ENCODE assay signal across 31 cellular contexts in the genomic region with DNA sequence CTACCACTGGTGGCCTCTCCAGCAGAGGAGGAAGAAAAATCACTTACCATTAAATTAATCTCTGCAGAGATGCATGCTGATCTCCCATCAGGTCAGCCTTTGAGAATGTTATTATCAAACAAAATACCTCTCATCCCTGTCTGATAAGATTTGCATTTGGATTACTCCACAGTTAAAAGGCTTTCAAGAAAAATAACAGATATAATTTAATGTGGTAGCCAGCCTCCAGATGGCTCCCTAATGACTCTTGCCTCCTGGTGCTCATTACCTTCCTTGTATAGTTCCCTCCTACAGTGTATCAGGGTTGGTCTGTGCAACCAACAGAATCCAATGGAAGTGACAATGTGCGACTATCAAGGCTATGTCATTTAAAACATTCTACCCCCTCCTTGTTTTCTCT.
DNase-seq lines count a peak whose midpoint lies in the region; ATAC-seq, FAIRE-seq and TF ChIP-seq lines count a peak whose summit lies in the region.
"Had no signal": no experiment of that assay in that cellular context is flagged by ENCODE, and none has a peak within 500 bp of the region (broad histone marks: within the 10 kb centered on the region; RNA-seq: fewer than 3 reads in every experiment).

No MANE protein-coding gene starts in this region.

- H3K27me3 ChIP-seq in liver (ENCODE audit: control insufficient read depth in 4 of 4, insufficient read depth in 4 of 4, low read length in 3 of 4) (no peaks in the 10 kb centered on the region), HepG2 (ENCODE audit: control insufficient read depth in 1 of 2, insufficient read depth in 2 of 2, low read length in 2 of 2) (peaks cover 0 to 2% of the 10 kb centered on the region in 2 experiments; a peak in 1 of 5 replicates)
- H3K27me3 ChIP-seq: BLaER1 treated with 17β-estradiol and CSF1 and Interleukin-3, amounts not matched to agents 10 nM and 100 nM; cardiac muscle cell; heart right ventricle; right atrium auricular region had no signal

- CTCF ChIA-PET in HepG2 (lab: Yijun Ruan, JAX; ENCODE audit: low intra/inter-chr PET ratio, low total read pairs) = no interaction called here

- TF ChIP-seq POLR2A in HepG2 (IDR thresholded peaks at IDR 0.05; ENCODE audit: insufficient read depth in 1 of 2, low read depth in 2 of 2, low read length in 2 of 2) = no peak

- H3K4me2 ChIP-seq in HepG2 (ENCODE audit: low read depth, low read length) = no peak overlapping the region
- H3K4me2 ChIP-seq: BLaER1 treated with 17β-estradiol and CSF1 and Interleukin-3, amounts not matched to agents 10 nM and 100 nM had no signal

- H4K20me1 ChIP-seq in HepG2 (ENCODE audit: insufficient read depth, low read length) = no peaks in the 10 kb centered on the region
- H4K20me1 ChIP-seq: BLaER1 treated with 17β-estradiol and CSF1 and Interleukin-3, amounts not matched to agents 10 nM and 100 nM had no signal

- FAIRE-seq in HepG2 (lab: Jason Lieb, UNC) = no peak
- FAIRE-seq: H1, TTC549 had no signal

- no peaks in the 10 kb centered on the region for H3K79me2 ChIP-seq in HepG2 (ENCODE audit: insufficient read depth, low read length)
- H3K79me2 ChIP-seq: parathyroid adenoma had no signal

- no peak for DNase-seq in HepG2 (ENCODE audit: low spot score)
- DNase-seq in NCI-H69 (lab: John Stamatoyannopoulos, UW) = peak; percentile 24
- peak; percentile 7 for DNase-seq in epithelial cell of esophagus (ENCODE audit: low read depth)
- DNase-seq in GM13976 (ENCODE audit: low spot score) = no peak
- DNase-seq in head of caudate nucleus = no peak
- DNase-seq in activated T-cell treated with anti-CD3 and anti-CD28 coated beads, Interleukin-2, amount 50 U/mL, for 1 hour = no peak
- no peak for DNase-seq in GDM1 (lab: John Stamatoyannopoulos, UW)
- DNase-seq: activated CD4-positive, alpha-beta memory T cell treated with anti-CD3 and anti-CD28 coated beads, Interleukin-2, amount 10 ng/mL, durations not matched to agents 7 days and 5 days; activated CD8-positive, alpha-beta memory T cell treated with anti-CD3 and anti-CD28 coated beads, Interleukin-2, amount 50 U/mL, for 48 hours; aorta; effector memory CD4-positive, alpha-beta T cell; erythroblast; heart right ventricle; kidney glomerular epithelial cell; mammary epithelial cell; MM.1S; NCI-H146; NCI-H446 treated with DMSO at 0.1 percent for 48 hours; Right ventricle myocardium superior; spleen; T-helper 1 cell had no signal

- peak; percentile 41 to 42 for TF ChIP-seq RAD21 in liver (IDR thresholded peaks at IDR 0.05)
- no peak for TF ChIP-seq RAD21 in HepG2 (CRISPR knock-in tag; IDR thresholded peaks at IDR 0.05)

- BruUV-seq in HepG2 (replicated peaks; lab: Mats Ljungman, UMichigan) = no TSS peak

- intact Hi-C loops in HepG2 (cut with micrococcal nuclease; ENCODE audit: unreplicated experiment) = no loop called here
- intact Hi-C loops in head of caudate nucleus (cut with DNase I) = no loop called here

- H3K27ac ChIP-seq in liver (ENCODE audit: low read depth in 1 of 2, low read length in 2 of 2) = no peak overlapping the region
- H3K27ac ChIP-seq in HepG2 (ENCODE audit: extremely low read length, insufficient read depth, low read length) = no peak overlapping the region
- H3K27ac ChIP-seq: BLaER1 treated with 17β-estradiol and CSF1 and Interleukin-3, amounts not matched to agents 10 nM and 100 nM; cardiac muscle cell; coronary artery; heart right ventricle; parathyroid adenoma; right atrium auricular region; spleen had no signal

- H3K4me3 ChIP-seq in liver (ENCODE audit: low read depth in 1 of 3, low read length in 3 of 3) (no peak overlapping the region), HepG2 (replicated peaks in 1 of 3; ENCODE audit: insufficient read depth in 1 of 3, low read depth in 2 of 3, low read length in 3 of 3) (no peak overlapping the region), epithelial cell of esophagus (ENCODE audit: low read length) (no peak overlapping the region)
- H3K4me3 ChIP-seq: BLaER1 treated with 17β-estradiol and CSF1 and Interleukin-3, amounts not matched to agents 10 nM and 100 nM; cardiac muscle cell; coronary artery; heart right ventricle; right atrium auricular region; spleen had no signal

- no peak overlapping the region for H2AFZ ChIP-seq in HepG2 (ENCODE audit: low read length)
- H2AFZ ChIP-seq: parathyroid adenoma had no signal

- TF ChIP-seq CTCF in liver (IDR thresholded peaks at IDR 0.05; ENCODE audit: low read depth, low read length, missing input control) (no peak), HepG2 (CRISPR knock-in tag; IDR thresholded peaks at IDR 0.05) (no peak), epithelial cell of esophagus (IDR thresholded peaks at IDR 0.05; ENCODE audit: insufficient read depth, low read depth, low read length, missing control alignments) (peak; percentile 21), GM13976 (IDR thresholded peaks at IDR 0.05; ENCODE audit: borderline replicate concordance, control extremely low read depth, extremely low read depth, insufficient read depth, missing control alignments) (no peak)

- ATAC-seq in HepG2 = no peak
- ATAC-seq: activated CD4-positive, CD25-positive, alpha-beta regulatory T cell treated with anti-CD3 and anti-CD28 coated beads, Interleukin-2, amount 50 U/mL, for 24 hours; activated T-helper 17 cell treated with anti-CD3 and anti-CD28 coated beads, Interleukin-2, amount 50 U/mL, for 72 hours; heart right ventricle had no signal

- POLR2A ChIA-PET in HepG2 (lab: Yijun Ruan, JAX) = no interaction called here

- in situ Hi-C loops in HepG2 (cut with HindIII; ENCODE audit: extremely low pct_ligation_motif_present, low pct_unique_long_range_greater_than_20kb) (no loop called here), GM13976 (cut with MboI; ENCODE audit: low sequenced_read_pairs, unreplicated experiment) (no loop called here)

- TF ChIP-seq EP300 in HepG2 (IDR thresholded peaks at IDR 0.05; ENCODE audit: low read depth in 2 of 2, low read length in 2 of 2) (no peak), HepG2 (CRISPR knock-in tag; IDR thresholded peaks at IDR 0.05; ENCODE audit: borderline replicate concordance) (no peak)

- H3K9me3 ChIP-seq in liver (ENCODE audit: control insufficient read depth in 4 of 4, low read length in 3 of 4) = no peaks in the 10 kb centered on the region
- no peaks in the 10 kb centered on the region for H3K9me3 ChIP-seq in HepG2 (ENCODE audit: low read length)
- H3K9me3 ChIP-seq: BLaER1 treated with 17β-estradiol and CSF1 and Interleukin-3, amounts not matched to agents 10 nM and 100 nM; right atrium auricular region; spleen had no signal

- no peaks in the 10 kb centered on the region for H3K4me1 ChIP-seq in liver (ENCODE audit: control insufficient read depth in 4 of 4, insufficient read depth in 4 of 4, low read length in 3 of 4)
- H3K4me1 ChIP-seq in HepG2 (ENCODE audit: insufficient read depth, low read length) = no peaks in the 10 kb centered on the region
- H3K4me1 ChIP-seq: BLaER1 treated with 17β-estradiol and CSF1 and Interleukin-3, amounts not matched to agents 10 nM and 100 nM; heart right ventricle; parathyroid adenoma; right atrium auricular region; spleen had no signal

- 92% methylated on average over 1 of the region's 1 CpG for WGBS in liver
- WGBS in HepG2 (ENCODE audit: low lambda C conversion rate) = 0% methylated on average over 1 of the region's 1 CpG

- H3K9ac ChIP-seq in liver (ENCODE audit: low read depth in 1 of 2, low read length in 2 of 2) (no peak overlapping the region), HepG2 (ENCODE audit: insufficient read depth, low read depth, low read length) (no peak overlapping the region)
- H3K9ac ChIP-seq: BLaER1 treated with 17β-estradiol and CSF1 and Interleukin-3, amounts not matched to agents 10 nM and 100 nM; parathyroid adenoma had no signal

- H3K36me3 ChIP-seq in liver (ENCODE audit: control insufficient read depth in 4 of 4, insufficient read depth in 3 of 4, low read depth in 1 of 4, low read length in 3 of 4) (no peaks in the 10 kb centered on the region), HepG2 (replicated peaks in 1 of 2; ENCODE audit: control insufficient read depth in 1 of 2, insufficient read depth in 2 of 2, low read length in 2 of 2) (no peaks in the 10 kb centered on the region)
- H3K36me3 ChIP-seq: BLaER1 treated with 17β-estradiol and CSF1 and Interleukin-3, amounts not matched to agents 10 nM and 100 nM; cardiac muscle cell; heart right ventricle; right atrium auricular region; spleen had no signal

TF ChIP-seq in liver, 16 proteins besides CTCF, POLR2A, EP300 and RAD21 (continues in another document):
- TF ChIP-seq RXRA (IDR thresholded peaks at IDR 0.05) (no peak), SP1 (IDR thresholded peaks at IDR 0.05) (no peak), JUND (IDR thresholded peaks at IDR 0.05) (no peak), EGR1 (IDR thresholded peaks at IDR 0.05; ENCODE audit: low read depth in 2 of 2) (no peak), HNF4A (conservative IDR thresholded peaks at IDR 0.05) (no peak), ATF3 (IDR thresholded peaks at IDR 0.05) (no peak)
- TF ChIP-seq, protein P1, sequence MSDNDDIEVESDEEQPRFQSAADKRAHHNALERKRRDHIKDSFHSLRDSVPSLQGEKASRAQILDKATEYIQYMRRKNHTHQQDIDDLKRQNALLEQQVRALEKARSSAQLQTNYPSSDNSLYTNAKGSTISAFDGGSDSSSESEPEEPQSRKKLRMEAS (IDR thresholded peaks at IDR 0.05) = no peak

TF ChIP-seq in HepG2, 621 proteins besides CTCF, POLR2A, EP300 and RAD21 (continues in another document):
- no peak for TF ChIP-seq ZMAT3 (CRISPR knock-in tag; conservative IDR thresholded peaks at IDR 0.05)
- TF ChIP-seq ZNF598 (CRISPR knock-in tag; IDR thresholded peaks at IDR 0.05; ENCODE audit: borderline replicate concordance) = no peak
- no peak for TF ChIP-seq ARHGAP35 (CRISPR knock-in tag; IDR thresholded peaks at IDR 0.05; ENCODE audit: borderline replicate concordance)

Comparison
In these comparisons a context has a peak if more than half of its experiments do, and no peak if none do; other contexts are left out.
1. DNase-seq: peak in NCI-H69 (single experiment) and epithelial cell of esophagus (single experiment); none in HepG2 (single experiment), GM13976 (single experiment), head of caudate nucleus (0 of 42), activated T-cell treated with anti-CD3 and anti-CD28 coated beads, Interleukin-2, amount 50 U/mL, for 1 hour (single experiment) and GDM1 (single experiment).